ENCODE assay signal across 18 cellular contexts in genomic region chr11:33667819-33668467, GRCh38. TPM values are rescaled to one million over a fixed set of nuclear protein-coding genes. Genes with fewer than 3 reads are reported as not detected.
"Had no signal": no experiment of that assay in that cellular context is flagged by ENCODE, and none has a peak within 500 bp of the region (broad histone marks: within the 10 kb centered on the region; RNA-seq: fewer than 3 reads in every experiment).

No MANE protein-coding gene starts in this region.

- DNase-seq: activated CD4-positive, alpha-beta T cell treated with anti-CD3 and anti-CD28 coated beads for 4 hours; activated CD8-positive, alpha-beta T cell treated with anti-CD3 and anti-CD28 coated beads, Interleukin-2, amount 10 ng/mL, durations not matched to agents 7 days and 5 days; activated naive CD4-positive, alpha-beta T cell treated with Interleukin-2 at 50 U/mL for 16 hours; cortex of kidney; effector CD8-positive, alpha-beta T cell; left lung; stimulated activated CD4-positive, alpha-beta T cell treated with anti-CD3 and anti-CD28 coated beads, Interleukin-15, amount 100 ng/mL, for 24 hours; stimulated activated CD4-positive, alpha-beta T cell treated with anti-CD3 and anti-CD28 coated beads, Interleukin-4, amount 100 ng/mL, for 4 hours; T-helper 1 cell; uterus had no signal

- H3K27ac ChIP-seq: left lung, uterus, VCaP had no signal

- H3K4me3 Mint-ChIP-seq: activated CD8-positive, alpha-beta T cell treated with anti-CD3 and anti-CD28 coated beads, Interleukin-2, amount 10 ng/mL, durations not matched to agents 7 days and 5 days; central memory CD8-positive, alpha-beta T cell; memory B cell; natural killer cell treated with Interleukin-12 subunit alpha and Interleukin-12 subunit beta and Interleukin-15 and Interleukin-18, amount 100 ng/mL, for 72 hours had no signal

- H3K4me3 ChIP-seq: left lung, uterus had no signal

- FAIRE-seq: islet of Langerhans had no signal

- H3K4me1 Mint-ChIP-seq: central memory CD8-positive, alpha-beta T cell; memory B cell had no signal

- H3K9me3 Mint-ChIP-seq: central memory CD8-positive, alpha-beta T cell; memory B cell; natural killer cell treated with Interleukin-12 subunit alpha and Interleukin-12 subunit beta and Interleukin-15 and Interleukin-18, amount 100 ng/mL, for 72 hours had no signal

- H3K27me3 ChIP-seq: left lung, uterus had no signal

- H3K4me1 ChIP-seq: left lung, uterus had no signal

- H3K9me3 ChIP-seq: left lung, uterus had no signal

- H3K36me3 Mint-ChIP-seq: memory B cell; natural killer cell treated with Interleukin-12 subunit alpha and Interleukin-12 subunit beta and Interleukin-15 and Interleukin-18, amount 100 ng/mL, for 72 hours had no signal

- H3K36me3 ChIP-seq: left lung, uterus had no signal

- H3K27ac Mint-ChIP-seq: activated CD8-positive, alpha-beta T cell treated with anti-CD3 and anti-CD28 coated beads, Interleukin-2, amount 10 ng/mL, durations not matched to agents 7 days and 5 days; memory B cell; natural killer cell treated with Interleukin-12 subunit alpha and Interleukin-12 subunit beta and Interleukin-15 and Interleukin-18, amount 100 ng/mL, for 72 hours had no signal

RNA-seq across cellular contexts. Expression of gene C11orf91, which starts 32.7 kb away (rescaled TPM):
- total RNA-seq: activated CD8-positive, alpha-beta T cell treated with anti-CD3 and anti-CD28 coated beads, Interleukin-2, amount 10 ng/mL, durations not matched to agents 7 days and 5 days; epithelial cell of proximal tubule; fibroblast of villous mesenchyme; natural killer cell treated with Interleukin-12 subunit alpha and Interleukin-12 subunit beta and Interleukin-15 and Interleukin-18, amount 100 ng/mL, for 72 hours; osteoblast; uterus had no signal
